In the genomic region with DNA sequence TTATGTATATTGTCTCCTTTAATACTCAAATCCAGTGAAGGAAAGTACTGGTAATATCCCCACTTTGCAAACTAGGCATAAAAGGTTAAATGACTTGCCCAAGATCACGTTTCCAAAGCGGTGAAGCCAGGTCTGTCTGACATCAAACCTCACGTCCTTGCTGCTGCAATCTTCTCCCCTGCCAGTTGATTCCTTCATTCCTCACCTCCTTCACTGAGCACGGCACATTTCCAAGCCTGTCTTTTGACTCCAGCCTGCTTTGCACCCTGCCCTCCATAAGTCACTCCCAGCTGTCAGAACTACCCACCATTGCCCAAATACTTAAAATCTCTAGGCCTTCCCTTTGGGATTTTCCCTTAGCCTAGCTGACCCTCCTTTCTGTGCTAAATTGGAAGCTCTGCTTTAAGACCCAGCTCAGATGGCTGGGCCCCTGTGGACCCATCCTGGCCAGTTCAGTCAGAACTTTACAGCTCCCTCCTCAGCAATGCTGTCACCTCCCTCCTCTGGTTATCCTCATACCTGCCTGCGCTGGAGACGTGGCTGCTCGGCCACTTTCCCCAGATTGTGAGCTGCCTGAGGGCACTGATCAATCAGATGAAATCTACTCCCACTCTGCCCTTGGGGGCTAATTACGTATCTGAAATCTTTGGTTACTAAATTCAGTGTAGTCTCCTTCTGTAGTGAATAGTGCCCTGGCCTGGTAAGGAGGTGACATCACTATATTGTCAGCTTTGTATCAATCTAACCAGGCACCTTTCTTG, we compare ENCODE assay signal across 18 cellular contexts.
"Had no signal": no experiment of that assay in that cellular context is flagged by ENCODE, and none has a peak within 500 bp of the region (broad histone marks: within the 10 kb centered on the region; RNA-seq: fewer than 3 reads in every experiment).

No MANE protein-coding gene starts in this region.

- H3K4me1 ChIP-seq: testis, upper lobe of right lung had no signal

- DNase-seq: activated B cell treated with CpG ODN at 0.5 μM for 24 hours; activated CD4-positive, alpha-beta T cell treated with anti-CD3 and anti-CD28 coated beads for 48 hours; activated CD8-positive, alpha-beta memory T cell treated with anti-CD3 and anti-CD28 coated beads, Interleukin-2, amount 50 U/mL, for 4 hours; activated CD8-positive, alpha-beta T cell treated with anti-CD3 and anti-CD28 coated beads for 36 hours; activated gamma-delta T cell treated with Interleukin-2 at 50 U/mL for 16 hours; activated naive CD8-positive, alpha-beta T cell treated with anti-CD3 and anti-CD28 coated beads, Interleukin-2, amount 50 U/mL, for 24 hours; activated T-cell treated with anti-CD3 and anti-CD28 coated beads, Interleukin-2, amount 50 U/mL, for 72 hours; aorta; cerebellar nuclear complex; dermis blood vessel endothelial cell; heart right ventricle; left colon; lower lobe of right lung; T-helper 2 cell; testis; upper lobe of right lung had no signal

- H3K4me3 ChIP-seq: heart right ventricle, lower lobe of right lung, skin epidermis, testis, upper lobe of right lung had no signal

- H3K9me3 ChIP-seq: lower lobe of right lung, testis, upper lobe of right lung had no signal

- H3K4me3 Mint-ChIP-seq: activated B cell treated with CpG ODN at 0.5 μM for 24 hours; activated CD8-positive, alpha-beta T cell treated with anti-CD3 and anti-CD28 coated beads for 36 hours; activated naive CD8-positive, alpha-beta T cell treated with anti-CD3 and anti-CD28 coated beads, Interleukin-2, amount 50 U/mL, for 24 hours; activated T-cell treated with anti-CD3 and anti-CD28 coated beads, Interleukin-2, amount 50 U/mL, for 72 hours; stimulated activated naive CD8-positive, alpha-beta T cell treated with anti-CD3 and anti-CD28 coated beads, Interleukin-15, Interleukin-2, amounts not matched to agents 100 ng/mL and 50 ng/mL, for 24 hours had no signal

- H3K27me3 Mint-ChIP-seq: activated B cell treated with CpG ODN at 0.5 μM for 24 hours; activated CD8-positive, alpha-beta T cell treated with anti-CD3 and anti-CD28 coated beads for 36 hours; activated naive CD8-positive, alpha-beta T cell treated with anti-CD3 and anti-CD28 coated beads, Interleukin-2, amount 50 U/mL, for 24 hours; stimulated activated naive CD8-positive, alpha-beta T cell treated with anti-CD3 and anti-CD28 coated beads, Interleukin-15, Interleukin-2, amounts not matched to agents 100 ng/mL and 50 ng/mL, for 24 hours had no signal

- H3K27me3 ChIP-seq: heart right ventricle, testis, upper lobe of right lung had no signal

- H3K27ac Mint-ChIP-seq: activated B cell treated with CpG ODN at 0.5 μM for 24 hours; activated CD8-positive, alpha-beta T cell treated with anti-CD3 and anti-CD28 coated beads for 36 hours; activated naive CD8-positive, alpha-beta T cell treated with anti-CD3 and anti-CD28 coated beads, Interleukin-2, amount 50 U/mL, for 24 hours; activated T-cell treated with anti-CD3 and anti-CD28 coated beads, Interleukin-2, amount 50 U/mL, for 72 hours; stimulated activated naive CD8-positive, alpha-beta T cell treated with anti-CD3 and anti-CD28 coated beads, Interleukin-15, Interleukin-2, amounts not matched to agents 100 ng/mL and 50 ng/mL, for 24 hours had no signal

- H3K27ac ChIP-seq: lower lobe of right lung, testis, upper lobe of right lung had no signal

- H3K4me1 Mint-ChIP-seq: activated naive CD8-positive, alpha-beta T cell treated with anti-CD3 and anti-CD28 coated beads, Interleukin-2, amount 50 U/mL, for 24 hours had no signal

- H3K9me3 Mint-ChIP-seq: activated B cell treated with CpG ODN at 0.5 μM for 24 hours; activated CD8-positive, alpha-beta T cell treated with anti-CD3 and anti-CD28 coated beads for 36 hours; activated naive CD8-positive, alpha-beta T cell treated with anti-CD3 and anti-CD28 coated beads, Interleukin-2, amount 50 U/mL, for 24 hours; activated T-cell treated with anti-CD3 and anti-CD28 coated beads, Interleukin-2, amount 50 U/mL, for 72 hours; stimulated activated naive CD8-positive, alpha-beta T cell treated with anti-CD3 and anti-CD28 coated beads, Interleukin-15, Interleukin-2, amounts not matched to agents 100 ng/mL and 50 ng/mL, for 24 hours had no signal

- H3K36me3 ChIP-seq: heart right ventricle, lower lobe of right lung, upper lobe of right lung had no signal

- ATAC-seq: activated CD8-positive, alpha-beta T cell treated with anti-CD3 and anti-CD28 coated beads for 36 hours; activated naive CD8-positive, alpha-beta T cell treated with anti-CD3 and anti-CD28 coated beads, Interleukin-2, amount 50 U/mL, for 24 hours; activated T-cell treated with anti-CD3 and anti-CD28 coated beads, Interleukin-2, amount 50 U/mL, for 72 hours; left colon; lower lobe of right lung; upper lobe of right lung had no signal
